1 cellular context compared by ENCODE assay signal in genomic region chr9:136307215-136307750, GRCh38.
TF ChIP-seq lines count a peak whose summit lies in the region.

No MANE protein-coding gene starts in this region.

TF ChIP-seq in GM23338, 12 proteins besides CTCF, POLR2A, EP300 and RAD21:
- no peak for TF ChIP-seq EZH2phosphoT487 (IDR thresholded peaks at IDR 0.05; ENCODE audit: unreplicated experiment)
- no peak for TF ChIP-seq ETS1 (IDR thresholded peaks at IDR 0.05)
